In genomic region chr6:68994561-68994960, GRCh38 we compare ENCODE assay signal across 25 cellular contexts.
"Had no signal": no experiment of that assay in that cellular context is flagged by ENCODE, and none has a peak within 500 bp of the region (broad histone marks: within the 10 kb centered on the region; RNA-seq: fewer than 3 reads in every experiment).

No MANE protein-coding gene starts in this region.

- H3K4me3 ChIP-seq: adrenal gland, breast epithelium, colonic mucosa, heart left ventricle, ovary, prostate gland, right atrium auricular region, stomach, thyroid gland, upper lobe of left lung had no signal

- DNase-seq: activated CD4-positive, alpha-beta T cell treated with anti-CD3 and anti-CD28 coated beads for 36 hours; activated CD4-positive, CD25-positive, alpha-beta regulatory T cell; activated naive CD4-positive, alpha-beta T cell; activated T-cell treated with anti-CD3 and anti-CD28 coated beads for 4 hours; activated T-cell treated with anti-CD3 and anti-CD28 coated beads, Interleukin-2, amount 50 U/mL, for 72 hours; adrenal gland; aorta; colonic mucosa; effector CD8-positive, alpha-beta T cell; foreskin keratinocyte; heart left ventricle; hypothalamus; immature natural killer cell; naive B cell; ovary; stimulated activated CD4-positive, alpha-beta T cell treated with anti-CD3 and anti-CD28 coated beads, Interleukin-15, amount 100 ng/mL, for 24 hours; stimulated activated CD4-positive, alpha-beta T cell treated with anti-CD3 and anti-CD28 coated beads, Interleukin-2, amount 100 ng/mL, for 24 hours; stimulated activated naive B cell treated with anti-CD40 and anti-IgM and Interleukin-4, amounts not matched to agents 10 μg/mL and 1 μg/mL and 100 μg/mL, for 72 hours; stomach; T-helper 2 cell; thyroid gland; upper lobe of left lung had no signal
